ENCODE assay signal across 1 cellular context in the genomic region with DNA sequence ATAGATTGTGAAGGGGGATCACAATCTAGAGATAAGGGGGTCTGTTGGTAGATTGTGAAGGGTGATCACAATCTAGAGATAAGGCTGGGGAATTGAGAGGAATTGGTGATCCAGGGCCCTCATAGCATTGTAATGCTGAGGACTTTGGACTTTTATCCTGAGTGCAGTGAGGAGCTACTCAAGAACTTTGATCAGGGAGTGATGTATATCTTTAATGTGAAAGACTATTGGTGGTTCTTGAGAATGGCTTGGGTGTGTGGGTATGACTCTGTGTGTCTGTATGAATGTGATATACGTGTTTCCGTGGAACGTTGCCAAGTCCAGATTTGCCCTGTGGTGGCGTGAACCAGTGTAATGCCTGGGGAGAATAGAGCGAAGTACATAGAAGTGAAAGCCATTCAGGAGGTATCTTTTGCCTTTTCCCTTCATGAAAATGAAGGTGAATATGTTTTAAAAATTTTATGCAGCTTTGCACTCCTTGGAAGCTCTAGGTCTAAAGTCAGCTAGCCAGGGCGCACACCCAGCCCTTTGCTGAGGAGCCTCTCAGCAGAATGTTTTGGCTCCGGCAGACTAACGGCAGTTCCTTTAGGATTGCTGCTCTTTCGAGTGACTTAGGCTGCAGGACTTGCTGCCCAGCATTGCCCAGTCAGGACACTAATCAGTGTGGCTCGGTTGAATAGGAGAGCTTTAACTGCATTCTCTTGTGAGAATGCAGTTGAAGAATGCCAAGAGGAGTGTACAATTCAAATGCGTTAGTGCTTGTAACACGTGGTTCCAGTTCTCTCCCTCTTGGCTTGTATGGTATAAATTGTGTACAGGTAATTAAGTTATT.
TF ChIP-seq lines count a peak whose summit lies in the region.

No MANE protein-coding gene starts in this region.

TF ChIP-seq in GM12878, 131 proteins besides CTCF, POLR2A, EP300 and RAD21 (continued from another document):
- TF ChIP-seq, protein P1, sequence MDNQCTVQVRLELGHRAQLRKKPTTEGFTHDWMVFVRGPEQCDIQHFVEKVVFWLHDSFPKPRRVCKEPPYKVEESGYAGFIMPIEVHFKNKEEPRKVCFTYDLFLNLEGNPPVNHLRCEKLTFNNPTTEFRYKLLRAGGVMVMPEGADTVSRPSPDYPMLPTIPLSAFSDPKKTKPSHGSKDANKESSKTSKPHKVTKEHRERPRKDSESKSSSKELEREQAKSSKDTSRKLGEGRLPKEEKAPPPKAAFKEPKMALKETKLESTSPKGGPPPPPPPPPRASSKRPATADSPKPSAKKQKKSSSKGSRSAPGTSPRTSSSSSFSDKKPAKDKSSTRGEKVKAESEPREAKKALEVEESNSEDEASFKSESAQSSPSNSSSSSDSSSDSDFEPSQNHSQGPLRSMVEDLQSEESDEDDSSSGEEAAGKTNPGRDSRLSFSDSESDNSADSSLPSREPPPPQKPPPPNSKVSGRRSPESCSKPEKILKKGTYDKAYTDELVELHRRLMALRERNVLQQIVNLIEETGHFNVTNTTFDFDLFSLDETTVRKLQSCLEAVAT (IDR thresholded peaks at IDR 0.05) = 0 out of 2 replicates have a peak, but pooled peaks have one; percentile 2
- TF ChIP-seq PML (IDR thresholded peaks at IDR 0.05; ENCODE audit: low read length) = no peak
- no peak for TF ChIP-seq NFXL1 (IDR thresholded peaks at IDR 0.05; ENCODE audit: borderline replicate concordance)
- TF ChIP-seq LARP7 (IDR thresholded peaks at IDR 0.05) = no peak
- peak; percentile 31; the same call in 1 of the 2 replicates for TF ChIP-seq POLR2AphosphoS5 (IDR thresholded peaks at IDR 0.05; ENCODE audit: low read length)
- TF ChIP-seq, protein P2, sequence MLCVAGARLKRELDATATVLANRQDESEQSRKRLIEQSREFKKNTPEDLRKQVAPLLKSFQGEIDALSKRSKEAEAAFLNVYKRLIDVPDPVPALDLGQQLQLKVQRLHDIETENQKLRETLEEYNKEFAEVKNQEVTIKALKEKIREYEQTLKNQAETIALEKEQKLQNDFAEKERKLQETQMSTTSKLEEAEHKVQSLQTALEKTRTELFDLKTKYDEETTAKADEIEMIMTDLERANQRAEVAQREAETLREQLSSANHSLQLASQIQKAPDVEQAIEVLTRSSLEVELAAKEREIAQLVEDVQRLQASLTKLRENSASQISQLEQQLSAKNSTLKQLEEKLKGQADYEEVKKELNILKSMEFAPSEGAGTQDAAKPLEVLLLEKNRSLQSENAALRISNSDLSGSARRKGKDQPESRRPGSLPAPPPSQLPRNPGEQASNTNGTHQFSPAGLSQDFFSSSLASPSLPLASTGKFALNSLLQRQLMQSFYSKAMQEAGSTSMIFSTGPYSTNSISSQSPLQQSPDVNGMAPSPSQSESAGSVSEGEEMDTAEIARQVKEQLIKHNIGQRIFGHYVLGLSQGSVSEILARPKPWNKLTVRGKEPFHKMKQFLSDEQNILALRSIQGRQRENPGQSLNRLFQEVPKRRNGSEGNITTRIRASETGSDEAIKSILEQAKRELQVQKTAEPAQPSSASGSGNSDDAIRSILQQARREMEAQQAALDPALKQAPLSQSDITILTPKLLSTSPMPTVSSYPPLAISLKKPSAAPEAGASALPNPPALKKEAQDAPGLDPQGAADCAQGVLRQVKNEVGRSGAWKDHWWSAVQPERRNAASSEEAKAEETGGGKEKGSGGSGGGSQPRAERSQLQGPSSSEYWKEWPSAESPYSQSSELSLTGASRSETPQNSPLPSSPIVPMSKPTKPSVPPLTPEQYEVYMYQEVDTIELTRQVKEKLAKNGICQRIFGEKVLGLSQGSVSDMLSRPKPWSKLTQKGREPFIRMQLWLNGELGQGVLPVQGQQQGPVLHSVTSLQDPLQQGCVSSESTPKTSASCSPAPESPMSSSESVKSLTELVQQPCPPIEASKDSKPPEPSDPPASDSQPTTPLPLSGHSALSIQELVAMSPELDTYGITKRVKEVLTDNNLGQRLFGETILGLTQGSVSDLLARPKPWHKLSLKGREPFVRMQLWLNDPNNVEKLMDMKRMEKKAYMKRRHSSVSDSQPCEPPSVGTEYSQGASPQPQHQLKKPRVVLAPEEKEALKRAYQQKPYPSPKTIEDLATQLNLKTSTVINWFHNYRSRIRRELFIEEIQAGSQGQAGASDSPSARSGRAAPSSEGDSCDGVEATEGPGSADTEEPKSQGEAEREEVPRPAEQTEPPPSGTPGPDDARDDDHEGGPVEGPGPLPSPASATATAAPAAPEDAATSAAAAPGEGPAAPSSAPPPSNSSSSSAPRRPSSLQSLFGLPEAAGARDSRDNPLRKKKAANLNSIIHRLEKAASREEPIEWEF (IDR thresholded peaks at IDR 0.05; ENCODE audit: insufficient replicate concordance, low read depth, low read length) = no peak
- TF ChIP-seq ATF7 (IDR thresholded peaks at IDR 0.05; ENCODE audit: low read depth) = no peak
